Comparison of ENCODE assay signal across 8 cellular contexts in genomic region chr12:119988440-119988787, GRCh38. TPM values are rescaled to one million over a fixed set of nuclear protein-coding genes. Genes with fewer than 3 reads are reported as not detected.
DNase-seq lines count a peak whose midpoint lies in the region; ATAC-seq and TF ChIP-seq lines count a peak whose summit lies in the region.

No MANE protein-coding gene starts in this region.

- H4K91ac ChIP-seq in IMR-90 (ENCODE audit: insufficient read depth, low read depth, low read length): no peak overlapping the region

- peak overlapping the region; percentile 83; the same call in 1 of the 2 replicates for H3K4me2 ChIP-seq in IMR-90 (ENCODE audit: low read depth, low read length)

- H2AK5ac ChIP-seq in IMR-90 (ENCODE audit: low read depth, low read length): no peak overlapping the region

- in situ Hi-C loops in IMR-90 (cut with MboI; ENCODE audit: low sequenced_read_pairs): no loop called here

- H2BK15ac ChIP-seq in IMR-90 (ENCODE audit: low read depth, low read length): no peak overlapping the region

- TF ChIP-seq RAD21 in IMR-90 (IDR thresholded peaks at IDR 0.05; ENCODE audit: low read length): no peak

- no peak for DNase-seq in T-helper 2 cell treated with Interferon-gamma antibody and Interleukin-4, amounts not matched to agents 5 μg/mL and 100 μg/mL, for 36 hours (ENCODE audit: low spot score)
- DNase-seq in T-helper 2 cell (no peak), IMR-90 (peak; percentile 42), immature natural killer cell (no peak)
- DNase-seq in activated naive CD8-positive, alpha-beta T cell treated with anti-CD3 and anti-CD28 coated beads, Interleukin-2, amount 50 U/mL, for 24 hours: no peak
- DNase-seq in stimulated activated naive CD8-positive, alpha-beta T cell treated with anti-CD3 and anti-CD28 coated beads, Interleukin-15, Interleukin-2, amounts not matched to agents 100 U/mL and 50 U/mL, for 24 hours: no peak

- H3K36me3 ChIP-seq in IMR-90 (ENCODE audit: control insufficient read depth, insufficient read depth, low read length): no peaks in the 10 kb centered on the region

- POLR2A ChIA-PET in IMR-90 (lab: Charles Lee; ENCODE audit: unreplicated experiment): no interaction called here

- H4K5ac ChIP-seq in IMR-90 (ENCODE audit: low read depth, low read length): no peak overlapping the region

- no peak overlapping the region for H3K14ac ChIP-seq in IMR-90 (replicated peaks; ENCODE audit: low read depth, low read length)

- H2AFZ ChIP-seq in IMR-90 (replicated peaks; ENCODE audit: low read length, poor library complexity): peak overlapping the region; percentile 85

- peak overlapping the region; percentile 81 for H3K27ac Mint-ChIP-seq in T-helper 2 cell treated with Interferon-gamma antibody and Interleukin-4, amounts not matched to agents 5 μg/mL and 100 μg/mL, for 36 hours
- H3K27ac Mint-ChIP-seq in activated naive CD8-positive, alpha-beta T cell treated with anti-CD3 and anti-CD28 coated beads, Interleukin-2, amount 50 U/mL, for 24 hours: peak overlapping the region; percentile 94
- H3K27ac Mint-ChIP-seq in immature natural killer cell: peak overlapping the region; percentile 79 to 93 (median 86)

- peaks cover 11% of the 10 kb centered on the region for H3K27me3 Mint-ChIP-seq in T-helper 2 cell treated with Interferon-gamma antibody and Interleukin-4, amounts not matched to agents 5 μg/mL and 100 μg/mL, for 36 hours (ENCODE audit: low read depth)
- peaks cover 6% of the 10 kb centered on the region for H3K27me3 Mint-ChIP-seq in activated naive CD8-positive, alpha-beta T cell treated with anti-CD3 and anti-CD28 coated beads, Interleukin-2, amount 50 U/mL, for 24 hours
- H3K27me3 Mint-ChIP-seq in immature natural killer cell (ENCODE audit: low read depth in 3 of 3): peaks cover 3 to 15% (median 11%) of the 10 kb centered on the region in 3 donors

- TF ChIP-seq CTCF in IMR-90 (conservative IDR thresholded peaks at IDR 0.05; ENCODE audit: low read depth, low read length): peak; percentile 15; the same call in 1 of the 2 replicates

- ATAC-seq in IMR-90 (ENCODE audit: low read depth) (peak; percentile 22; the same call in 1 of the 2 replicates), GM19328 (IDR thresholded peaks at IDR 0.05; ENCODE audit: unreplicated experiment) (no peak), GM18858 (IDR thresholded peaks at IDR 0.05; ENCODE audit: unreplicated experiment) (no peak)
- ATAC-seq in activated naive CD8-positive, alpha-beta T cell treated with anti-CD3 and anti-CD28 coated beads, Interleukin-2, amount 50 U/mL, for 24 hours: peak; percentile 51
- ATAC-seq in stimulated activated naive CD8-positive, alpha-beta T cell treated with anti-CD3 and anti-CD28 coated beads, Interleukin-15, Interleukin-2, amounts not matched to agents 100 U/mL and 50 U/mL, for 24 hours: peak; percentile 40

- no TSS peak for BruUV-seq in IMR-90 (replicated peaks; lab: Mats Ljungman, UMichigan)

- dilution Hi-C loops in IMR-90 (cut with HindIII; ENCODE audit: low sequenced_read_pairs, unreplicated experiment): no loop called here

- no peak overlapping the region for H2BK20ac ChIP-seq in IMR-90 (ENCODE audit: low read depth, low read length)

- no peaks in the 10 kb centered on the region; the same call in 1 of the 2 replicates for H3K9me1 ChIP-seq in IMR-90 (ENCODE audit: insufficient read depth, low read length)

- H2AK9ac ChIP-seq in IMR-90 (replicated peaks; ENCODE audit: low read depth, low read length, poor library complexity): no peak overlapping the region

- H3K23ac ChIP-seq in IMR-90 (ENCODE audit: low read depth, low read length): no peak overlapping the region

- H3K4me1 ChIP-seq in IMR-90 (ENCODE audit: control insufficient read depth, insufficient read depth, low read length): peaks cover 3% of the 10 kb centered on the region; the same call in 1 of the 2 replicates

- H3K27ac ChIP-seq in IMR-90 (ENCODE audit: insufficient read depth, low read length): no peak overlapping the region

- peaks cover 26% of the 10 kb centered on the region for H3K4me1 Mint-ChIP-seq in T-helper 2 cell treated with Interferon-gamma antibody and Interleukin-4, amounts not matched to agents 5 μg/mL and 100 μg/mL, for 36 hours (ENCODE audit: low read depth)
- H3K4me1 Mint-ChIP-seq in activated naive CD8-positive, alpha-beta T cell treated with anti-CD3 and anti-CD28 coated beads, Interleukin-2, amount 50 U/mL, for 24 hours: peaks cover 41% of the 10 kb centered on the region
- H3K4me1 Mint-ChIP-seq in immature natural killer cell: peaks cover 18 to 27% of the 10 kb centered on the region in 2 donors

- H3K56ac ChIP-seq in IMR-90 (ENCODE audit: extremely low read depth, insufficient read depth, low read length): no peak overlapping the region

- no peak for TF ChIP-seq POLR2A in IMR-90 (IDR thresholded peaks at IDR 0.05; ENCODE audit: low read depth, low read length)

- H4K20me1 ChIP-seq in IMR-90 (ENCODE audit: insufficient read depth, low read length): no peaks in the 10 kb centered on the region

- no peaks in the 10 kb centered on the region for H3K79me1 ChIP-seq in IMR-90 (ENCODE audit: low read depth in 1 of 2, low read length in 2 of 2)

- no peak overlapping the region for H4K8ac ChIP-seq in IMR-90 (ENCODE audit: low read depth in 2 of 2, low read length in 2 of 2)

- H3K9ac ChIP-seq in IMR-90 (ENCODE audit: low read depth, low read length): no peak overlapping the region

- H3K27me3 ChIP-seq in IMR-90 (ENCODE audit: control insufficient read depth, insufficient read depth, low read length): peaks cover 24% of the 10 kb centered on the region

- peak overlapping the region; percentile 44 for H3K4me3 ChIP-seq in IMR-90 (ENCODE audit: insufficient read depth, low read depth, low read length)

- H3K4me3 Mint-ChIP-seq in T-helper 2 cell treated with Interferon-gamma antibody and Interleukin-4, amounts not matched to agents 5 μg/mL and 100 μg/mL, for 36 hours: peak overlapping the region; percentile 88
- peak overlapping the region; percentile 84 for H3K4me3 Mint-ChIP-seq in activated naive CD8-positive, alpha-beta T cell treated with anti-CD3 and anti-CD28 coated beads, Interleukin-2, amount 50 U/mL, for 24 hours
- H3K4me3 Mint-ChIP-seq in immature natural killer cell: peak overlapping the region; percentile 81 to 88 (median 83)

- H3K18ac ChIP-seq in IMR-90 (ENCODE audit: low read depth, low read length): no peak overlapping the region

- intact Hi-C loops in IMR-90 (cut with micrococcal nuclease): loop anchor here (2.0 kb wide), 1 partner anchor 98 kb away; no protein-coding TSS in a partner anchor

- H3K36me3 Mint-ChIP-seq in T-helper 2 cell treated with Interferon-gamma antibody and Interleukin-4, amounts not matched to agents 5 μg/mL and 100 μg/mL, for 36 hours (ENCODE audit: low read depth): peaks cover 10% of the 10 kb centered on the region
- peaks cover 30% of the 10 kb centered on the region for H3K36me3 Mint-ChIP-seq in activated naive CD8-positive, alpha-beta T cell treated with anti-CD3 and anti-CD28 coated beads, Interleukin-2, amount 50 U/mL, for 24 hours (ENCODE audit: low read depth)
- H3K36me3 Mint-ChIP-seq in immature natural killer cell: peaks cover 0 to 9% (median 6%) of the 10 kb centered on the region in 3 donors

- 0% methylated on average over 3 of the region's 15 CpGs; no CpG with 5 or more reads in 1 of the 2 experiments for WGBS in IMR-90 (ENCODE audit: extremely low coverage in 2 of 2, insufficient read length in 1 of 2), 2 experiments

- H3K4ac ChIP-seq in IMR-90 (ENCODE audit: low read depth, low read length): no peak overlapping the region

- no peaks in the 10 kb centered on the region for H3K9me3 Mint-ChIP-seq in T-helper 2 cell treated with Interferon-gamma antibody and Interleukin-4, amounts not matched to agents 5 μg/mL and 100 μg/mL, for 36 hours
- no peaks in the 10 kb centered on the region for H3K9me3 Mint-ChIP-seq in activated naive CD8-positive, alpha-beta T cell treated with anti-CD3 and anti-CD28 coated beads, Interleukin-2, amount 50 U/mL, for 24 hours
- H3K9me3 Mint-ChIP-seq in immature natural killer cell: no peaks in the 10 kb centered on the region

- H2BK5ac ChIP-seq in IMR-90 (ENCODE audit: low read depth, low read length, poor library complexity, severe bottlenecking): no peak overlapping the region

- H2BK120ac ChIP-seq in IMR-90 (ENCODE audit: low read depth, low read length): no peak overlapping the region

- no peaks in the 10 kb centered on the region for H3K9me3 ChIP-seq in IMR-90 (ENCODE audit: control insufficient read depth, insufficient read depth, low read length)

- CTCF ChIA-PET in IMR-90 (lab: Yijun Ruan, JAX): no interaction called here

TF ChIP-seq in IMR-90, 13 proteins besides CTCF, POLR2A, EP300 and RAD21 (continues in another document):
- TF ChIP-seq MAZ (IDR thresholded peaks at IDR 0.05; ENCODE audit: borderline replicate concordance, low read depth, low read length) (no peak), CHD1 (IDR thresholded peaks at IDR 0.05; ENCODE audit: low read depth, low read length) (no peak), FOS (IDR thresholded peaks at IDR 0.05; ENCODE audit: low read depth, low read length) (no peak), SMC3 (IDR thresholded peaks at IDR 0.05; ENCODE audit: low read depth, low read length) (no peak), MXI1 (IDR thresholded peaks at IDR 0.05; ENCODE audit: borderline replicate concordance, low read depth, low read length) (no peak), NFE2L2 (IDR thresholded peaks at IDR 0.05; ENCODE audit: low read depth, low read length) (no peak), MAFK (IDR thresholded peaks at IDR 0.05; ENCODE audit: low read depth, low read length) (no peak), RCOR1 (IDR thresholded peaks at IDR 0.05; ENCODE audit: insufficient replicate concordance, low read length) (no peak), BHLHE40 (IDR thresholded peaks at IDR 0.05; ENCODE audit: low read depth, low read length) (no peak), CEBPB (IDR thresholded peaks at IDR 0.05; ENCODE audit: low read depth, low read length) (no peak)
- TF ChIP-seq, protein P1, sequence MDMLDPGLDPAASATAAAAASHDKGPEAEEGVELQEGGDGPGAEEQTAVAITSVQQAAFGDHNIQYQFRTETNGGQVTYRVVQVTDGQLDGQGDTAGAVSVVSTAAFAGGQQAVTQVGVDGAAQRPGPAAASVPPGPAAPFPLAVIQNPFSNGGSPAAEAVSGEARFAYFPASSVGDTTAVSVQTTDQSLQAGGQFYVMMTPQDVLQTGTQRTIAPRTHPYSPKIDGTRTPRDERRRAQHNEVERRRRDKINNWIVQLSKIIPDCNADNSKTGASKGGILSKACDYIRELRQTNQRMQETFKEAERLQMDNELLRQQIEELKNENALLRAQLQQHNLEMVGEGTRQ (IDR thresholded peaks at IDR 0.05; ENCODE audit: low read depth, low read length): no peak

RNA-seq across cellular contexts. Expression of gene BICDL1, which starts 0.6 kb away (rescaled TPM):
- not detected in 2 replicates for total RNA-seq in IMR-90 (2012; rRNA removed)
- polyA plus RNA-seq in IMR-90 (2012; rRNA removed): not detected in 2 replicates
- polyA plus RNA-seq in IMR-90 (2012; cell fraction: cytosol; rRNA removed): not detected in 2 replicates
- polyA plus RNA-seq in IMR-90 (2012; cell fraction: nucleus; rRNA removed; ENCODE audit: low replicate concordance): 0.08 and 0.36 TPM in 2 replicates
- polyA plus RNA-seq in immature natural killer cell: 1 to 10 TPM in 2 of 3 donors, not detected in 1; 1.0 TPM

Comparison
In these comparisons a context has a peak if more than half of its experiments do, and no peak if none do; other contexts are left out.
1. ATAC-seq: peak in IMR-90 (single experiment), activated naive CD8-positive, alpha-beta T cell treated with anti-CD3 and anti-CD28 coated beads, Interleukin-2, amount 50 U/mL, for 24 hours (single experiment) and stimulated activated naive CD8-positive, alpha-beta T cell treated with anti-CD3 and anti-CD28 coated beads, Interleukin-15, Interleukin-2, amounts not matched to agents 100 U/mL and 50 U/mL, for 24 hours (single experiment); none in GM19328 (single experiment) and GM18858 (single experiment).
2. Peak in every context shown above with its lines, with median percentiles within 50 percentile points of each other: H3K27ac Mint-ChIP-seq and H3K4me3 Mint-ChIP-seq.